ENCODE assay signal across 16 cellular contexts in the genomic region with DNA sequence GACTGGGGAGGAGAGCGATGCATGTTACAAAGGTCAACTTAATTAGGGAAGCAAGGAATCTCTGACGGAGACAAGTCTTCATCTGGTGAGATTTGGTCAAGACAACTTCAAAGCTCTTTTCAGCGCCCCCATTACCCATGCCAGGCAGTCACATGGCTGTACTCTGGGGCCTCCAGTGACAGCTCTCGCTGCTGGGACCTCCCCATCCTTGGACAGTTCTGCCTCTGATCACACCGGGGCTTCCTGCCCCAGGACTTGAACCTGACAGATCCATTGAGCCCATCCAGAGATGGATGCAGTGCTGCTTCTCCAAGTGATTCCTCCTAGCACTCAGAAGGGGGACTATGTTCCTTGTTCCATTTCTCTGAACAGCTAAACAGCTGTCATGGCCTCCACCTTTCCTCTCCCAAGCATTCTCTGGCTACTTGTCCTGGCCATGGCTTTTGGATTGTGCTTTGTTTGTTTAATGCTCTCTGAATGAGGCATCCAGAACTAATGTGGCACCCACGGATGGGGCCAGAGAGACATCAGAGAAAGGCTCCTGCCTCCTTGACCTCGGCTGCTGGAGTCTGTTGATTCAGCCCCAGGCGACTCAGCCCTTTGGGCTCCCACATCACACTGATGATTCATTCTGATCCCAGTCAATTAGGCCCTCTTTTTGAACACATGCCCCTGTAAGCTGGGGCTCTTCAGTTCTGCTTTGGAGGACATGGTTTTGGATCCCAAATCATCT.
DNase-seq lines count a peak whose midpoint lies in the region; ATAC-seq and TF ChIP-seq lines count a peak whose summit lies in the region.
"Had no signal": no experiment of that assay in that cellular context is flagged by ENCODE, and none has a peak within 500 bp of the region (broad histone marks: within the 10 kb centered on the region; RNA-seq: fewer than 3 reads in every experiment).

No MANE protein-coding gene starts in this region.

- no peak overlapping the region for H3K23ac ChIP-seq in mesenchymal stem cell (ENCODE audit: low read length in 2 of 2)

- H3K9me3 ChIP-seq in mesenchymal stem cell (ENCODE audit: control insufficient read depth, low read length): no peaks in the 10 kb centered on the region
- H3K9me3 ChIP-seq: upper lobe of left lung had no signal

- no peaks in the 10 kb centered on the region for H3K79me1 ChIP-seq in mesenchymal stem cell (replicated peaks; ENCODE audit: low read length, poor library complexity, severe bottlenecking)

- no peak overlapping the region for H2BK15ac ChIP-seq in mesenchymal stem cell (ENCODE audit: low read depth, poor library complexity, severe bottlenecking)

- peak overlapping the region; percentile 12 for H3K9ac ChIP-seq in mesenchymal stem cell (ENCODE audit: low read length)

- H3K27me3 ChIP-seq in mesenchymal stem cell (ENCODE audit: control insufficient read depth in 1 of 2, insufficient read depth in 1 of 2, low read length in 2 of 2): no peaks in the 10 kb centered on the region
- H3K27me3 ChIP-seq: upper lobe of left lung had no signal

- DNase-seq in AG09309 (ENCODE audit: low read depth) (peak; percentile 43), RPMI7951 (ENCODE audit: low read depth) (peak; percentile 98), mesenchymal stem cell (no peak), NCI-H1105 treated with DMSO at 0.1 percent for 48 hours (lab: John Stamatoyannopoulos, UW) (no peak), NCI-H82 (lab: John Stamatoyannopoulos, UW) (no peak), NCI-H128 (lab: John Stamatoyannopoulos, UW; ENCODE audit: unreplicated experiment) (no peak), NCI-H2227 (lab: John Stamatoyannopoulos, UW; ENCODE audit: unreplicated experiment) (no peak)
- DNase-seq: activated CD4-positive, alpha-beta T cell treated with anti-CD3 and anti-CD28 coated beads, Interleukin-2, amount 50 U/mL, for 1 hour; DMS53; immature natural killer cell; MM.1S; stimulated activated CD8-positive, alpha-beta memory T cell treated with anti-CD3 and anti-CD28 coated beads, Interleukin-4, amount 100 ng/mL, for 48 hours; T-helper 17 cell; upper lobe of left lung had no signal

- H3K36me3 ChIP-seq in mesenchymal stem cell (ENCODE audit: control insufficient read depth in 1 of 2, insufficient read depth in 2 of 2, low read depth in 1 of 2, low read length in 2 of 2): no peaks in the 10 kb centered on the region
- H3K36me3 ChIP-seq: upper lobe of left lung had no signal

- no peak overlapping the region for H2BK120ac ChIP-seq in mesenchymal stem cell (ENCODE audit: low read depth, low read length)

- H3K14ac ChIP-seq in mesenchymal stem cell (ENCODE audit: low read length in 2 of 2): no peak overlapping the region

- no peak overlapping the region for H2BK5ac ChIP-seq in mesenchymal stem cell (ENCODE audit: low read depth, low read length, poor library complexity, severe bottlenecking)

- H2AFZ ChIP-seq in mesenchymal stem cell (ENCODE audit: low read depth, low read length): no peak overlapping the region

- 59% methylated on average over 8 of the region's 8 CpGs for WGBS in mesenchymal stem cell

- H3K27ac ChIP-seq in mesenchymal stem cell (ENCODE audit: low read length, poor library complexity, severe bottlenecking): no peak overlapping the region
- H3K27ac ChIP-seq: upper lobe of left lung had no signal

- H3K4me1 ChIP-seq in mesenchymal stem cell (ENCODE audit: control insufficient read depth, insufficient read depth, low read depth, low read length): peaks cover 2% of the 10 kb centered on the region
- H3K4me1 ChIP-seq: upper lobe of left lung had no signal

- no peak overlapping the region for H3K4me2 ChIP-seq in mesenchymal stem cell (ENCODE audit: low read length, poor library complexity, severe bottlenecking)

- peak; percentile 68 for ATAC-seq in GM19463 (IDR thresholded peaks at IDR 0.05; ENCODE audit: unreplicated experiment)
- ATAC-seq: activated T-helper 17 cell treated with anti-CD3 and anti-CD28 coated beads, Interleukin-2, amount 50 U/mL, for 72 hours; T-helper 17 cell had no signal

- H2BK12ac ChIP-seq in mesenchymal stem cell (ENCODE audit: low read length in 2 of 2): no peak overlapping the region

- H4K91ac ChIP-seq in mesenchymal stem cell (ENCODE audit: low read length): no peak overlapping the region

- H3K4ac ChIP-seq in mesenchymal stem cell (ENCODE audit: low read depth in 1 of 2, low read length in 2 of 2): no peak overlapping the region

- H4K8ac ChIP-seq in mesenchymal stem cell (ENCODE audit: low read length): no peak overlapping the region

- H3K18ac ChIP-seq in mesenchymal stem cell (ENCODE audit: low read depth in 1 of 2, low read length in 2 of 2): no peak overlapping the region

- H3K4me3 ChIP-seq in AG09309 (ENCODE audit: control insufficient read depth, low read depth, low read length): no peak overlapping the region
- no peak overlapping the region for H3K4me3 ChIP-seq in mesenchymal stem cell (ENCODE audit: insufficient read depth in 1 of 2, low read depth in 1 of 2, low read length in 2 of 2)
- H3K4me3 ChIP-seq: upper lobe of left lung had no signal

- no peak overlapping the region for H2AK5ac ChIP-seq in mesenchymal stem cell (ENCODE audit: low read length, severe bottlenecking)

- TF ChIP-seq CTCF in AG09309 (IDR thresholded peaks at IDR 0.05; ENCODE audit: control insufficient read depth, insufficient read depth, low read depth, low read length, missing control alignments): no peak

Comparison
In these comparisons a context has a peak if more than half of its experiments do, and no peak if none do; other contexts are left out.
1. DNase-seq: peak in AG09309 (single experiment) and RPMI7951 (single experiment); none in mesenchymal stem cell (single experiment), NCI-H1105 treated with DMSO at 0.1 percent for 48 hours (single experiment), NCI-H82 (single experiment), NCI-H128 (single experiment) and NCI-H2227 (single experiment).